ENCODE assay signal across 10 cellular contexts in the genomic region with DNA sequence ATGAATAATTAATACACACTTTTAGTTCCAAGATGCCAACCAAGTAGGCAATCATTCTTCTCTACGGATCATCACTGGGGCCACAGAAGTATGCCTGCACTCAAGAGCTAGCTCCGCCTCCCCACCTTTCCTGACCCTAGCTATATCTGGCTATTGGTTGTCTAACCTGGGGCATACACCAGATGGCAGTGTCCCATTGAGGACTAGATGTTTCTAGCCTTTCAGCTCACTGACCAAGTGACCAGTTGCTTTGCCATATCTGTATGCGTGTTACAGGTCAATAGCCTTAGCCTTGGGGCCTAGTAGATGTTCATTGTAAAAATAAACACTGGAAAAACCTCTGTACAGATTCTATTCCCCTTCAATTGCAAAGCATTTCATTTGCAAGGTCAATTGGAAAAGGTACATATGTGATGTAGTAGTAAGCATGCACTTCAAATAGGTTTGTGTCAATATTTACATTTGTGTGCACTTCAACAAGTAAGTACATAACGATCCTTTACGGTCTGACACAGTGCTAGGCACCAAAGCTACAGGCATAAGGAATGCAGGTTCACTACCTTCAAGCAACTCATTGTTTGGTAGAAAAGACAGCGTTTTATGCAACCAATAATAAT.
A peak's percentile ranks its signal among the peaks of the same experiment; 100 is the strongest.
DNase-seq lines count a peak whose midpoint lies in the region; ATAC-seq and TF ChIP-seq lines count a peak whose summit lies in the region.
"Had no signal": no experiment of that assay in that cellular context is flagged by ENCODE, and none has a peak within 500 bp of the region (broad histone marks: within the 10 kb centered on the region; RNA-seq: fewer than 3 reads in every experiment).

No MANE protein-coding gene starts in this region.

- H3K27me3 Mint-ChIP-seq in activated CD4-positive, alpha-beta T cell treated with anti-CD3 and anti-CD28 coated beads for 36 hours = no peaks in the 10 kb centered on the region
- H3K27me3 Mint-ChIP-seq in activated CD4-positive, alpha-beta T cell treated with anti-CD3 and anti-CD28 coated beads, Interleukin-2, amount 10 ng/mL, durations not matched to agents 24 days and 14 days = no peaks in the 10 kb centered on the region
- H3K27me3 Mint-ChIP-seq in type B pancreatic cell = peaks cover 2% of the 10 kb centered on the region
- H3K27me3 Mint-ChIP-seq: activated T-helper 17 cell treated with anti-CD3 and anti-CD28 coated beads, Interleukin-2, amount 50 U/mL, for 72 hours; CD8-positive, alpha-beta memory T cell had no signal

- intact Hi-C loops in activated CD4-positive, alpha-beta T cell treated with anti-CD3 and anti-CD28 coated beads for 36 hours (cut with DNase I, micrococcal nuclease) = no loop called here
- intact Hi-C loops in activated CD4-positive, alpha-beta T cell treated with anti-CD3 and anti-CD28 coated beads, Interleukin-2, amount 10 ng/mL, durations not matched to agents 24 days and 14 days (cut with micrococcal nuclease) = no loop called here

- CTCF ChIA-PET in activated CD4-positive, alpha-beta T cell treated with anti-CD3 and anti-CD28 coated beads for 36 hours (lab: Charles Lee) = no interaction called here

- POLR2A ChIA-PET in activated CD4-positive, alpha-beta T cell treated with anti-CD3 and anti-CD28 coated beads for 36 hours (lab: Charles Lee) = no interaction called here

- no peak overlapping the region for H3K4me3 Mint-ChIP-seq in activated CD4-positive, alpha-beta T cell treated with anti-CD3 and anti-CD28 coated beads for 36 hours
- no peak overlapping the region for H3K4me3 Mint-ChIP-seq in activated CD4-positive, alpha-beta T cell treated with anti-CD3 and anti-CD28 coated beads, Interleukin-2, amount 10 ng/mL, durations not matched to agents 24 days and 14 days
- no peak overlapping the region for H3K4me3 Mint-ChIP-seq in type B pancreatic cell
- H3K4me3 Mint-ChIP-seq: activated T-helper 17 cell treated with anti-CD3 and anti-CD28 coated beads, Interleukin-2, amount 50 U/mL, for 72 hours; CD8-positive, alpha-beta memory T cell had no signal

- H3K4me1 Mint-ChIP-seq in activated CD4-positive, alpha-beta T cell treated with anti-CD3 and anti-CD28 coated beads for 36 hours = no peaks in the 10 kb centered on the region
- H3K4me1 Mint-ChIP-seq in activated CD4-positive, alpha-beta T cell treated with anti-CD3 and anti-CD28 coated beads, Interleukin-2, amount 10 ng/mL, durations not matched to agents 24 days and 14 days = no peaks in the 10 kb centered on the region
- H3K4me1 Mint-ChIP-seq in type B pancreatic cell (ENCODE audit: unreplicated experiment) = peaks cover 12% of the 10 kb centered on the region
- H3K4me1 Mint-ChIP-seq: activated T-helper 17 cell treated with anti-CD3 and anti-CD28 coated beads, Interleukin-2, amount 50 U/mL, for 72 hours; CD8-positive, alpha-beta memory T cell had no signal

- no peak for ATAC-seq in activated CD4-positive, alpha-beta T cell treated with anti-CD3 and anti-CD28 coated beads for 36 hours
- ATAC-seq in GM18520 (IDR thresholded peaks at IDR 0.05; ENCODE audit: unreplicated experiment) = no peak
- no peak for ATAC-seq in HG03378 (IDR thresholded peaks at IDR 0.05; ENCODE audit: unreplicated experiment)
- ATAC-seq: activated T-helper 17 cell treated with anti-CD3 and anti-CD28 coated beads, Interleukin-2, amount 50 U/mL, for 72 hours had no signal

- no peaks in the 10 kb centered on the region for H3K36me3 Mint-ChIP-seq in activated CD4-positive, alpha-beta T cell treated with anti-CD3 and anti-CD28 coated beads for 36 hours (ENCODE audit: low read depth)
- no peaks in the 10 kb centered on the region for H3K36me3 Mint-ChIP-seq in activated CD4-positive, alpha-beta T cell treated with anti-CD3 and anti-CD28 coated beads, Interleukin-2, amount 10 ng/mL, durations not matched to agents 24 days and 14 days (ENCODE audit: low read depth)
- no peaks in the 10 kb centered on the region for H3K36me3 Mint-ChIP-seq in type B pancreatic cell
- H3K36me3 Mint-ChIP-seq: CD8-positive, alpha-beta memory T cell had no signal

- H3K27ac Mint-ChIP-seq in activated CD4-positive, alpha-beta T cell treated with anti-CD3 and anti-CD28 coated beads for 36 hours = no peak overlapping the region
- no peak overlapping the region for H3K27ac Mint-ChIP-seq in activated CD4-positive, alpha-beta T cell treated with anti-CD3 and anti-CD28 coated beads, Interleukin-2, amount 10 ng/mL, durations not matched to agents 24 days and 14 days
- H3K27ac Mint-ChIP-seq in type B pancreatic cell = no peak overlapping the region
- H3K27ac Mint-ChIP-seq: activated T-helper 17 cell treated with anti-CD3 and anti-CD28 coated beads, Interleukin-2, amount 50 U/mL, for 72 hours; CD8-positive, alpha-beta memory T cell had no signal

- DNase-seq in activated CD4-positive, alpha-beta T cell treated with anti-CD3 and anti-CD28 coated beads for 36 hours = peak; percentile 8
- DNase-seq in activated CD4-positive, alpha-beta T cell treated with anti-CD3 and anti-CD28 coated beads, Interleukin-2, amount 10 ng/mL, durations not matched to agents 24 days and 14 days = no peak
- DNase-seq in SHP77 treated with DMSO at 0.1 percent for 48 hours (lab: John Stamatoyannopoulos, UW) = peak; percentile 29
- peak; percentile 62 for DNase-seq in iPS DF 4.7 (ENCODE audit: extremely low read depth, low spot score)
- no peak for DNase-seq in type B pancreatic cell (ENCODE audit: extremely low spot score, unreplicated experiment)
- no peak for DNase-seq in NCI-H1694 (lab: John Stamatoyannopoulos, UW)
- DNase-seq: CD8-positive, alpha-beta memory T cell had no signal

- no peaks in the 10 kb centered on the region for H3K9me3 Mint-ChIP-seq in activated CD4-positive, alpha-beta T cell treated with anti-CD3 and anti-CD28 coated beads for 36 hours (ENCODE audit: low read depth)
- H3K9me3 Mint-ChIP-seq in activated CD4-positive, alpha-beta T cell treated with anti-CD3 and anti-CD28 coated beads, Interleukin-2, amount 10 ng/mL, durations not matched to agents 24 days and 14 days = peaks cover 3% of the 10 kb centered on the region
- H3K9me3 Mint-ChIP-seq in type B pancreatic cell = no peaks in the 10 kb centered on the region
- H3K9me3 Mint-ChIP-seq: activated T-helper 17 cell treated with anti-CD3 and anti-CD28 coated beads, Interleukin-2, amount 50 U/mL, for 72 hours had no signal

- TF ChIP-seq CTCF in type B pancreatic cell (conservative IDR thresholded peaks at IDR 0.05) = peak; percentile 64

Comparison
In these comparisons a context has a peak if more than half of its experiments do, and no peak if none do; other contexts are left out.
1. DNase-seq: peak in activated CD4-positive, alpha-beta T cell treated with anti-CD3 and anti-CD28 coated beads for 36 hours (single experiment), SHP77 treated with DMSO at 0.1 percent for 48 hours (single experiment) and iPS DF 4.7 (single experiment); none in activated CD4-positive, alpha-beta T cell treated with anti-CD3 and anti-CD28 coated beads, Interleukin-2, amount 10 ng/mL, durations not matched to agents 24 days and 14 days (single experiment), type B pancreatic cell (single experiment) and NCI-H1694 (single experiment).